25 cellular contexts compared by ENCODE assay signal in genomic region chr9:133499892-133500270, GRCh38. TPM values are rescaled to one million over a fixed set of nuclear protein-coding genes. Genes with fewer than 3 reads are reported as not detected.
"Had no signal": no experiment of that assay in that cellular context is flagged by ENCODE, and none has a peak within 500 bp of the region (broad histone marks: within the 10 kb centered on the region; RNA-seq: fewer than 3 reads in every experiment).

No MANE protein-coding gene starts in this region.

- ATAC-seq: activated CD4-positive, CD25-positive, alpha-beta regulatory T cell treated with anti-CD3 and anti-CD28 coated beads, Interleukin-2, amount 50 U/mL, for 24 hours; activated CD8-positive, alpha-beta memory T cell treated with anti-CD3 and anti-CD28 coated beads, Interleukin-2, amount 10 ng/mL, durations not matched to agents 7 days and 5 days; foreskin keratinocyte; naive thymus-derived CD4-positive, alpha-beta T cell had no signal

- H3K9me3 ChIP-seq: ovary, prostate gland had no signal

- H3K36me3 ChIP-seq: ascending aorta, ovary, prostate gland, tibial artery, uterus had no signal

- H3K27ac ChIP-seq: ascending aorta, foreskin keratinocyte, ovary, prostate gland, tibial artery, uterus had no signal

- H3K4me1 ChIP-seq: ascending aorta, foreskin keratinocyte, prostate gland, tibial artery, uterus had no signal

- DNase-seq: activated CD4-positive, alpha-beta memory T cell treated with anti-CD3 and anti-CD28 coated beads, Interleukin-2, amount 10 ng/mL, durations not matched to agents 7 days and 5 days; activated CD4-positive, alpha-beta T cell treated with anti-CD3 and anti-CD28 coated beads, Interleukin-2, amount 10 ng/mL, durations not matched to agents 24 days and 14 days; activated CD8-positive, alpha-beta memory T cell treated with anti-CD3 and anti-CD28 coated beads, Interleukin-2, amount 10 ng/mL, durations not matched to agents 7 days and 5 days; activated gamma-delta T cell treated with Interleukin-2 at 50 U/mL for 16 hours; activated T-cell treated with anti-CD3 and anti-CD28 coated beads for 4 hours; effector memory CD4-positive, alpha-beta T cell; foreskin keratinocyte; immature natural killer cell; kidney glomerular epithelial cell; naive thymus-derived CD4-positive, alpha-beta T cell; stimulated activated CD4-positive, alpha-beta T cell treated with anti-CD3 and anti-CD28 coated beads, Interleukin-12 subunit alpha, Interleukin-12 subunit beta, amount 100 ng/mL, for 4 hours; tibial artery; uterus had no signal

- H3K27me3 ChIP-seq: ascending aorta, ovary, uterus had no signal

- H3K4me3 ChIP-seq: ascending aorta, ovary, prostate gland, tibial artery, uterus had no signal

RNA-seq across cellular contexts. Expression of gene MYMK, which starts 24.9 kb away (rescaled TPM):
- total RNA-seq: activated CD4-positive, alpha-beta memory T cell treated with anti-CD3 and anti-CD28 coated beads, Interleukin-2, amount 10 ng/mL, durations not matched to agents 7 days and 5 days; activated CD4-positive, alpha-beta T cell treated with anti-CD3 and anti-CD28 coated beads, Interleukin-2, amount 10 ng/mL, durations not matched to agents 24 days and 14 days; activated CD8-positive, alpha-beta memory T cell treated with anti-CD3 and anti-CD28 coated beads, Interleukin-2, amount 10 ng/mL, durations not matched to agents 7 days and 5 days; activated T-helper 1 cell treated with anti-CD3 and anti-CD28 coated beads, Interleukin-12 subunit alpha, Interleukin-12 subunit beta, Interleukin-2, Interleukin-4 antibody, amounts not matched to agents 30 ng/mL and 10 ng/mL and 1 ng/mL, durations not matched to agents 14 hours and 24 hours and 36 hours; ascending aorta; dermis microvascular lymphatic vessel endothelial cell; foreskin keratinocyte; glomerular endothelial cell; lower leg skin; mesenteric fat pad; mucosa of gallbladder; naive thymus-derived CD4-positive, alpha-beta T cell; ovary; prostate gland; T-helper 2 cell treated with Interferon-gamma antibody and Interleukin-4, amounts not matched to agents 100 ng/mL and 5 ng/mL, for 36 hours; uterus had no signal
- polyA plus RNA-seq: esophagus; foreskin keratinocyte; immature natural killer cell; naive thymus-derived CD4-positive, alpha-beta T cell; ovary had no signal

RNA-seq across cellular contexts. Expression of gene ADAMTSL2, which starts 34.6 kb away (rescaled TPM):
- total RNA-seq: activated CD4-positive, alpha-beta memory T cell treated with anti-CD3 and anti-CD28 coated beads, Interleukin-2, amount 10 ng/mL, durations not matched to agents 7 days and 5 days; activated CD4-positive, alpha-beta T cell treated with anti-CD3 and anti-CD28 coated beads, Interleukin-2, amount 10 ng/mL, durations not matched to agents 24 days and 14 days; activated CD8-positive, alpha-beta memory T cell treated with anti-CD3 and anti-CD28 coated beads, Interleukin-2, amount 10 ng/mL, durations not matched to agents 7 days and 5 days; activated T-helper 1 cell treated with anti-CD3 and anti-CD28 coated beads, Interleukin-12 subunit alpha, Interleukin-12 subunit beta, Interleukin-2, Interleukin-4 antibody, amounts not matched to agents 30 ng/mL and 10 ng/mL and 1 ng/mL, durations not matched to agents 14 hours and 24 hours and 36 hours; foreskin keratinocyte; glomerular endothelial cell; T-helper 2 cell treated with Interferon-gamma antibody and Interleukin-4, amounts not matched to agents 100 ng/mL and 5 ng/mL, for 36 hours had no signal
- polyA plus RNA-seq: foreskin keratinocyte, immature natural killer cell had no signal
